In the genomic region with DNA sequence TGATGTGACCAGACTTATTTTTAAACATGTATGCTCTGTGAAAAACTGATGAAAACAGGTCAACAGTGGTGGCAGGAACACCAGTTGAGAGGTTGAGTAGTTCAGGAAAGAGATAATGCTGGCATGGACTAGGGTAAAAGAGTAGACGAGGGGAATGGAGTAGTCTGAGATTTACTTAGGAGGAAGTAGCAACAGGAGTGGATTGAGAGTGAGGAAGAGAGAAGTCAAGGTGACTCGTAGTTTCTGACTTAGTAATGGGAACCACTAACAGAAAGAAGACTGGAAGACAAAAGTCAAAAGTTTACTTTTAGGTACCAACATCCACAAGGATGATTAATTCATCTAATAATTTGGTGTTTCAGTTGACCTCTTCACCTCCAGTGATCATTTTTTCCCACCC, we compare ENCODE assay signal across 9 cellular contexts. TPM values are rescaled to one million over a fixed set of nuclear protein-coding genes. Genes with fewer than 3 reads are reported as not detected.
DNase-seq lines count a peak whose midpoint lies in the region; ATAC-seq and TF ChIP-seq lines count a peak whose summit lies in the region.
"Had no signal": no experiment of that assay in that cellular context is flagged by ENCODE, and none has a peak within 500 bp of the region (broad histone marks: within the 10 kb centered on the region; RNA-seq: fewer than 3 reads in every experiment).

No MANE protein-coding gene starts in this region.

- peak; percentile 41 for DNase-seq in NOMO-1 treated with DMSO at 0.1 percent for 48 hours (lab: John Stamatoyannopoulos, UW; ENCODE audit: unreplicated experiment)
- no peak for DNase-seq in NOMO-1 treated with dmso at 0.1 percent for 144 hours (lab: John Stamatoyannopoulos, UW; ENCODE audit: unreplicated experiment)
- peak; percentile 40 for DNase-seq in M059J (ENCODE audit: low read depth)
- no peak for DNase-seq in activated naive CD8-positive, alpha-beta T cell treated with anti-CD3 and anti-CD28 coated beads, Interleukin-2, amount 10 ng/mL, durations not matched to agents 7 days and 5 days
- no peak for DNase-seq in nephron progenitor cell
- no peak for DNase-seq in NCI-H2227 treated with DMSO at 0.1 percent for 48 hours (lab: John Stamatoyannopoulos, UW)
- no peak for DNase-seq in ureter (ENCODE audit: low spot score)

- peaks cover 63% of the 10 kb centered on the region for H3K4me1 Mint-ChIP-seq in activated naive CD8-positive, alpha-beta T cell treated with anti-CD3 and anti-CD28 coated beads, Interleukin-2, amount 10 ng/mL, durations not matched to agents 7 days and 5 days
- H3K4me1 Mint-ChIP-seq in nephron progenitor cell = peaks cover 41% of the 10 kb centered on the region

- no peaks in the 10 kb centered on the region for H3K9me3 Mint-ChIP-seq in activated naive CD8-positive, alpha-beta T cell treated with anti-CD3 and anti-CD28 coated beads, Interleukin-2, amount 10 ng/mL, durations not matched to agents 7 days and 5 days
- H3K9me3 Mint-ChIP-seq in nephron progenitor cell = no peaks in the 10 kb centered on the region

- no peak for ATAC-seq in activated naive CD8-positive, alpha-beta T cell treated with anti-CD3 and anti-CD28 coated beads, Interleukin-2, amount 10 ng/mL, durations not matched to agents 7 days and 5 days (ENCODE audit: low read depth)
- no peak for ATAC-seq in HG02840 (IDR thresholded peaks at IDR 0.05; ENCODE audit: low FRiP score, unreplicated experiment)

- no peak for TF ChIP-seq CTCF in nephron progenitor cell (IDR thresholded peaks at IDR 0.05)

- H3K27ac Mint-ChIP-seq in activated naive CD8-positive, alpha-beta T cell treated with anti-CD3 and anti-CD28 coated beads, Interleukin-2, amount 10 ng/mL, durations not matched to agents 7 days and 5 days = peak overlapping the region; percentile 44
- peak overlapping the region; percentile 34 for H3K27ac Mint-ChIP-seq in nephron progenitor cell

- no peaks in the 10 kb centered on the region for H3K27me3 Mint-ChIP-seq in activated naive CD8-positive, alpha-beta T cell treated with anti-CD3 and anti-CD28 coated beads, Interleukin-2, amount 10 ng/mL, durations not matched to agents 7 days and 5 days
- H3K27me3 Mint-ChIP-seq in nephron progenitor cell (ENCODE audit: low read depth, poor library complexity) = no peaks in the 10 kb centered on the region

- peak overlapping the region; percentile 15 for H3K4me3 Mint-ChIP-seq in activated naive CD8-positive, alpha-beta T cell treated with anti-CD3 and anti-CD28 coated beads, Interleukin-2, amount 10 ng/mL, durations not matched to agents 7 days and 5 days
- no peak overlapping the region for H3K4me3 Mint-ChIP-seq in nephron progenitor cell

- H3K36me3 Mint-ChIP-seq in activated naive CD8-positive, alpha-beta T cell treated with anti-CD3 and anti-CD28 coated beads, Interleukin-2, amount 10 ng/mL, durations not matched to agents 7 days and 5 days = peaks cover 45% of the 10 kb centered on the region
- H3K36me3 Mint-ChIP-seq in nephron progenitor cell (ENCODE audit: low read depth) = peaks cover 48% of the 10 kb centered on the region

- POLR2A ChIA-PET in activated naive CD8-positive, alpha-beta T cell treated with anti-CD3 and anti-CD28 coated beads, Interleukin-2, amount 10 ng/mL, durations not matched to agents 7 days and 5 days (lab: Charles Lee) = interaction anchor here (0.6 to 1.8 kb wide), 3 partner anchors 65 to 190 kb away, joined by 3 to 5 read pairs (median 3); a partner anchor contains a TSS

RNA-seq across cellular contexts. Expression of a gene that starts 3.6 kb away (rescaled TPM):
- total RNA-seq in M059J (2014; rRNA removed; shearing (Covaris generic)) = 48.5 and 55.9 TPM in 2 replicates
- 10 to 100 TPM; 34.4 to 36.9 TPM for total RNA-seq in activated naive CD8-positive, alpha-beta T cell treated with anti-CD3 and anti-CD28 coated beads, Interleukin-2, amount 10 ng/mL, durations not matched to agents 7 days and 5 days
- 37.8 TPM for total RNA-seq in ureter

RNA-seq across cellular contexts. Expression of a gene that starts 6.2 kb away (rescaled TPM):
- total RNA-seq in M059J (2014; rRNA removed; shearing (Covaris generic)) = not detected in 2 replicates
- total RNA-seq in activated naive CD8-positive, alpha-beta T cell treated with anti-CD3 and anti-CD28 coated beads, Interleukin-2, amount 10 ng/mL, durations not matched to agents 7 days and 5 days = 10 to 100 TPM; 11.8 to 12.0 TPM
- total RNA-seq in ureter = 25.9 TPM
- total RNA-seq: A172 had no signal

RNA-seq across cellular contexts. Expression of a gene that starts 10.7 kb away (rescaled TPM):
- total RNA-seq in M059J (2014; rRNA removed; shearing (Covaris generic)) = 0.54 and 3.4 TPM in 2 replicates
- 10 to 100 TPM; 41.3 to 47.7 TPM for total RNA-seq in activated naive CD8-positive, alpha-beta T cell treated with anti-CD3 and anti-CD28 coated beads, Interleukin-2, amount 10 ng/mL, durations not matched to agents 7 days and 5 days
- total RNA-seq in ureter = 31.9 TPM

RNA-seq across cellular contexts. Expression of a gene that starts 11.0 kb away (rescaled TPM):
- total RNA-seq in M059J (2014; rRNA removed; shearing (Covaris generic)) = 29.4 and 33.5 TPM in 2 replicates
- total RNA-seq in activated naive CD8-positive, alpha-beta T cell treated with anti-CD3 and anti-CD28 coated beads, Interleukin-2, amount 10 ng/mL, durations not matched to agents 7 days and 5 days = 10 to 100 TPM; 80.8 to 94.0 TPM
- 71.8 TPM for total RNA-seq in ureter

Comparison
In these comparisons a context has a peak if more than half of its experiments do, and no peak if none do; other contexts are left out.
1. DNase-seq: peak in NOMO-1 treated with DMSO at 0.1 percent for 48 hours (single experiment) and M059J (single experiment); none in NOMO-1 treated with dmso at 0.1 percent for 144 hours (single experiment), activated naive CD8-positive, alpha-beta T cell treated with anti-CD3 and anti-CD28 coated beads, Interleukin-2, amount 10 ng/mL, durations not matched to agents 7 days and 5 days (single experiment), nephron progenitor cell (single experiment), NCI-H2227 treated with DMSO at 0.1 percent for 48 hours (single experiment) and ureter (single experiment).
2. RNA of a gene that starts 6.2 kb away (total RNA-seq): 25.9 TPM in ureter (single experiment) and 11.8 to 12.0 TPM in activated naive CD8-positive, alpha-beta T cell treated with anti-CD3 and anti-CD28 coated beads, Interleukin-2, amount 10 ng/mL, durations not matched to agents 7 days and 5 days; not detected in M059J; every median in the first group is over 10 times any median in the second.